Comparison of ENCODE assay signal across 8 cellular contexts in genomic region chr1:154961497-154962237, GRCh38. TPM values are rescaled to one million over a fixed set of nuclear protein-coding genes. Genes with fewer than 3 reads are reported as not detected.
DNase-seq lines count a peak whose midpoint lies in the region; ATAC-seq and TF ChIP-seq lines count a peak whose summit lies in the region.

TSS of gene PYGO2 (minus strand) at chr1:154961782. CDS start at chr1:154961576, 206 bp downstream.

- intact Hi-C loops in dorsolateral prefrontal cortex (cut with DNase I) = loop anchor here (5.0 kb wide), 4 partner anchors 36 to 91 kb away; partner anchors contain the start of genes ADAM15 (in 1 of the 2) and ZBTB7B (in 1 of the 2)
- intact Hi-C loops in lower leg skin (cut with DNase I; ENCODE audit: low total_unique reads) = loop anchor here (10.0 kb wide), 1 partner anchor 53 kb away; no protein-coding TSS in a partner anchor

- TF ChIP-seq POLR2A in lower leg skin (IDR thresholded peaks at IDR 0.05) = no peak

- 0 to 1% methylated on average over 22 to 53 of the region's 93 CpGs for WGBS in lower leg skin, 2 donors

- TF ChIP-seq CTCF in BJ (IDR thresholded peaks at IDR 0.05; ENCODE audit: insufficient read depth, low read depth, low read length) (peak; percentile 37), dorsolateral prefrontal cortex (IDR thresholded peaks at IDR 0.05 in 54 of 56, conservative IDR thresholded peaks at IDR 0.05 in 2 of 56; ENCODE audit: low read depth in 1 of 56, partially characterized antibody in 56 of 56) (peak in 55 of 56 donors; percentile 20 to 93 (median 72)), lower leg skin (IDR thresholded peaks at IDR 0.05) (peak in 1 of 3 donors; percentile 39)

- H3K27me3 ChIP-seq in BJ (ENCODE audit: control insufficient read depth, insufficient read depth, low read length) (no peaks in the 10 kb centered on the region), dorsolateral prefrontal cortex (no peaks in the 10 kb centered on the region)

- POLR2A ChIA-PET in BJ (lab: Charles Lee) = interaction anchor here (0.5 to 1.5 kb wide), 4 partner anchors 11 to 346 kb away, joined by 4 to 13 read pairs (median 4); no protein-coding TSS in a partner anchor

- H3K4me3 ChIP-seq in BJ (ENCODE audit: low read depth, low read length) (peak within 1 kb of the TSS; percentile 63), dorsolateral prefrontal cortex (peak within 1 kb of the TSS; percentile 66 to 99 (median 92)), lower leg skin (ENCODE audit: low read depth, poor library complexity, severe bottlenecking) (peak within 1 kb of the TSS; percentile 67)

- no peak for DNase-seq in BJ (ENCODE audit: low read depth)
- DNase-seq in NCI-H526 treated with DMSO at 0.1 percent for 48 hours (lab: John Stamatoyannopoulos, UW) = peak; percentile 89
- peak; percentile 69 to 71 for DNase-seq in activated CD4-positive, alpha-beta T cell treated with anti-CD3 and anti-CD28 coated beads, Interleukin-2, amount 50 U/mL, for 4 hours
- peak in 9 of 10 donors; percentile 62 to 87 (median 72) for DNase-seq in dorsolateral prefrontal cortex
- DNase-seq in lower leg skin (ENCODE audit: low spot score in 2 of 2) = peak; percentile 59 to 96
- peak; percentile 32 to 69 (median 55) for DNase-seq in stimulated activated CD4-positive, alpha-beta T cell treated with anti-CD3 and anti-CD28 coated beads, TNF-alpha, amount 100 ng/mL, for 1 hour (ENCODE audit: low read depth in 3 of 3, low spot score in 1 of 3)

- H3K36me3 ChIP-seq in BJ (ENCODE audit: control insufficient read depth, insufficient read depth, low read length) = peaks cover 24% of the 10 kb centered on the region

- peak within 1 kb of the TSS; percentile 80 to 100 (median 99) for H3K27ac ChIP-seq in dorsolateral prefrontal cortex

- CTCF ChIA-PET in BJ (lab: Yijun Ruan, JAX) = interaction anchor here (0.5 to 6.1 kb wide), 16 partner anchors 9 to 402 kb away, joined by 3 to 54 read pairs (median 4); partner anchors contain the start of genes ADAM15 and SHC1

- ATAC-seq in GM19035 (IDR thresholded peaks at IDR 0.05; ENCODE audit: unreplicated experiment) (peak; percentile 79), HG03342 (IDR thresholded peaks at IDR 0.05; ENCODE audit: unreplicated experiment) (peak; percentile 61)

RNA-seq across cellular contexts. Expression of gene PYGO2, which starts in this region (rescaled TPM):
- polyA plus RNA-seq in BJ (2011; rRNA removed) = 18.0 and 21.0 TPM in 2 replicates
- polyA minus RNA-seq in BJ (2011; rRNA and poly(A)+ RNA removed) = 8.4 and 12.3 TPM in 2 replicates
- total RNA-seq in dorsolateral prefrontal cortex = 10 to 100 TPM; 26.9 to 46.0 (median 33.8) TPM
- total RNA-seq in lower leg skin = 10 to 100 TPM; 31.9 to 38.0 (median 36.3) TPM
